ENCODE assay signal across 19 cellular contexts in genomic region chr11:120608061-120608460, GRCh38.
"Had no signal": no experiment of that assay in that cellular context is flagged by ENCODE, and none has a peak within 500 bp of the region (broad histone marks: within the 10 kb centered on the region; RNA-seq: fewer than 3 reads in every experiment).

No MANE protein-coding gene starts in this region.

- H3K9me3 ChIP-seq: MG63, SJSA1, SK-N-SH had no signal

- DNase-seq: Kasumi-1, MG63, NCI-H1048, NCI-H1436, NCI-H1694 treated with DMSO at 0.1 percent for 48 hours, NCI-H187 treated with DMSO at 0.1 percent for 48 hours, NCI-H2029, NCI-H345, NCI-H510A treated with DMSO at 0.1 percent for 48 hours, NCI-H524 treated with DMSO at 0.1 percent for 48 hours, NCI-H526 treated with DMSO at 0.1 percent for 48 hours, NCI-H774, PC-9, Right ventricle myocardium superior, SHP77 treated with DMSO at 0.1 percent for 48 hours, SK-N-SH, SW 1271 had no signal

- H3K27ac ChIP-seq: PC-9, SJSA1 had no signal

- H3K4me3 ChIP-seq: MG63, PC-9, SJSA1 had no signal

- H3K4me1 ChIP-seq: SJSA1 had no signal

- H3K4me2 ChIP-seq: PC-9, SK-N-SH had no signal

- ATAC-seq: Panc1 had no signal

- H3K36me3 ChIP-seq: MG63, SJSA1 had no signal

- H3K9ac ChIP-seq: SK-N-SH had no signal

- H2AFZ ChIP-seq: PC-9 had no signal

- H3K27me3 ChIP-seq: MG63, SJSA1 had no signal
